ENCODE assay signal across 8 cellular contexts in the genomic region with DNA sequence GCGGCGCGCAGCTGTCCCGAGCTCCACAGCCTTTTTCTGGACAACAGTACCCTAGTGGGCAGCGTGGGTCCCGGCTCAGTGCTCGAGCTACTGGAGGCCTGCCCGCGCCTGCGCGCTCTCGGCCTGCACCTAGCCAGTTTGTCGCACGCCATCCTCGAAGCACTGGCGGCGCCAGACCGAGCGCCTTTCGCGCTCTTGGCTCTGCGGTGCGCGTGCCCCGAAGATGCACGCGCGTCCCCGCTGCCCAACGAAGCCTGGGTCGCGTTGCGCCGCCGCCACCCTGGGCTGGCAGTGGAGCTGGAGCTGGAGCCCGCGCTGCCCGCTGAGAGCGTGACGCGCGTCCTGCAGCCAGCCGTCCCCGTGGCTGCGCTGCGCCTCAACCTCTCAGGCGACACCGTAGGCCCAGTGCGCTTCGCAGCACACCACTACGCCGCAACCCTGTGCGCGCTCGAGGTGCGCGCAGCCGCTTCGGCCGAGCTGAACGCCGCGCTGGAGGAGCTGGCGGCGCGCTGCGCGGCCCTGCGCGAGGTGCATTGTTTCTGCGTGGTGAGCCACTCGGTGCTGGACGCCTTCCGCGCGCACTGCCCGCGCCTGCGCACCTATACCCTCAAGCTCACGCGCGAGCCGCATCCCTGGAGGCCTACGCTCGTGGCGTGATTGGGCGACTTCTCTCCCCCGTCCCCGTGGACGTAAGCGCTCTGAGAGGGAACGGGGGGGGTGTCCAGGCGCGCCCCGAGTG. TPM values are rescaled to one million over a fixed set of nuclear protein-coding genes. Genes with fewer than 3 reads are reported as not detected.
DNase-seq lines count a peak whose midpoint lies in the region; ATAC-seq and TF ChIP-seq lines count a peak whose summit lies in the region.

No MANE protein-coding gene starts in this region.

- H3K36me3 ChIP-seq in BLaER1 (no peaks in the 10 kb centered on the region), heart right ventricle (no peaks in the 10 kb centered on the region), psoas muscle (ENCODE audit: insufficient read depth in 1 of 2, low read depth in 1 of 2) (peaks cover 0 to 15% of the 10 kb centered on the region in 2 donors), PC-9 (ENCODE audit: low read depth) (no peaks in the 10 kb centered on the region)

- peaks cover 30% of the 10 kb centered on the region for H3K36me3 Mint-ChIP-seq in activated T-helper 2 cell treated with anti-CD3 and anti-CD28 coated beads, Interferon-gamma antibody, Interleukin-2, Interleukin-4, amounts not matched to agents 10 μg/mL and 5 μg/mL and 100 μg/mL, durations not matched to agents 14 hours and 24 hours and 36 hours (ENCODE audit: low read depth)

- H3K79me2 ChIP-seq in PC-9 (ENCODE audit: low read depth): peaks cover 9% of the 10 kb centered on the region

- H3K4me1 ChIP-seq in BLaER1: peaks cover 55% of the 10 kb centered on the region
- peaks cover 35 to 67% (median 58%) of the 10 kb centered on the region in 9 donors for H3K4me1 ChIP-seq in heart right ventricle
- peaks cover 38% of the 10 kb centered on the region for H3K4me1 ChIP-seq in psoas muscle
- peaks cover 5% of the 10 kb centered on the region for H3K4me1 ChIP-seq in PC-9 (replicated peaks; ENCODE audit: insufficient read depth)

- peak; percentile 76 for DNase-seq in NCI-H1092 (lab: John Stamatoyannopoulos, UW)
- DNase-seq in activated T-helper 2 cell treated with anti-CD3 and anti-CD28 coated beads, Interferon-gamma antibody, Interleukin-2, Interleukin-4, amounts not matched to agents 10 μg/mL and 5 μg/mL and 100 μg/mL, durations not matched to agents 14 hours and 24 hours and 36 hours (ENCODE audit: low spot score): peak; percentile 61
- DNase-seq in heart right ventricle: peak in 1 of 2 donors; percentile 72
- peak; percentile 58 to 85 for DNase-seq in psoas muscle
- no peak for DNase-seq in NAMALWA (ENCODE audit: low spot score)
- no peak for DNase-seq in PC-9

- H3K27ac Mint-ChIP-seq in activated T-helper 2 cell treated with anti-CD3 and anti-CD28 coated beads, Interferon-gamma antibody, Interleukin-2, Interleukin-4, amounts not matched to agents 10 μg/mL and 5 μg/mL and 100 μg/mL, durations not matched to agents 14 hours and 24 hours and 36 hours: no peak overlapping the region

- POLR2A ChIA-PET in PC-9 (lab: Charles Lee; ENCODE audit: unreplicated experiment): no interaction called here

- peaks cover 24% of the 10 kb centered on the region for H3K27me3 Mint-ChIP-seq in activated T-helper 2 cell treated with anti-CD3 and anti-CD28 coated beads, Interferon-gamma antibody, Interleukin-2, Interleukin-4, amounts not matched to agents 10 μg/mL and 5 μg/mL and 100 μg/mL, durations not matched to agents 14 hours and 24 hours and 36 hours (ENCODE audit: low read depth)

- H3K9me2 ChIP-seq in PC-9 (ENCODE audit: insufficient read depth): no peaks in the 10 kb centered on the region

- ATAC-seq in heart right ventricle (peak; percentile 14 to 51 (median 25)), psoas muscle (peak; percentile 15 to 44 (median 32)), HG02610 (IDR thresholded peaks at IDR 0.05; ENCODE audit: unreplicated experiment) (no peak)

- H3K4me2 ChIP-seq in BLaER1 (peak overlapping the region; percentile 81), PC-9 (no peak overlapping the region)

- H3K4me1 Mint-ChIP-seq in activated T-helper 2 cell treated with anti-CD3 and anti-CD28 coated beads, Interferon-gamma antibody, Interleukin-2, Interleukin-4, amounts not matched to agents 10 μg/mL and 5 μg/mL and 100 μg/mL, durations not matched to agents 14 hours and 24 hours and 36 hours (ENCODE audit: low read depth): peaks cover 31% of the 10 kb centered on the region

- H3K9me3 ChIP-seq in BLaER1: no peaks in the 10 kb centered on the region
- no peaks in the 10 kb centered on the region for H3K9me3 ChIP-seq in heart right ventricle
- no peaks in the 10 kb centered on the region for H3K9me3 ChIP-seq in psoas muscle
- H3K9me3 ChIP-seq in PC-9 (ENCODE audit: insufficient read depth, low read depth): no peaks in the 10 kb centered on the region

- WGBS in heart right ventricle, 2 donors: 1 to 14% methylated on average over 83 to 95 of the region's 95 CpGs
- WGBS in psoas muscle, 3 donors: 1 to 2% (median 1%) methylated on average over 85 to 95 of the region's 95 CpGs

- no peak for TF ChIP-seq CTCF in heart right ventricle (IDR thresholded peaks at IDR 0.05)
- no peak for TF ChIP-seq CTCF in psoas muscle (IDR thresholded peaks at IDR 0.05)
- no peak for TF ChIP-seq CTCF in PC-9 (conservative IDR thresholded peaks at IDR 0.05)

- intact Hi-C loops in activated T-helper 2 cell treated with anti-CD3 and anti-CD28 coated beads, Interferon-gamma antibody, Interleukin-2, Interleukin-4, amounts not matched to agents 10 μg/mL and 5 μg/mL and 100 μg/mL, durations not matched to agents 14 hours and 24 hours and 36 hours (cut with micrococcal nuclease): no loop called here
- intact Hi-C loops in heart right ventricle (cut with DNase I) (no loop called here), psoas muscle (cut with DNase I) (no loop called here), PC-9 (cut with micrococcal nuclease; ENCODE audit: unreplicated experiment) (no loop called here)

- CTCF ChIA-PET in PC-9 (lab: Charles Lee): no interaction called here

- H2AFZ ChIP-seq in PC-9: no peak overlapping the region

- H3K4me3 Mint-ChIP-seq in activated T-helper 2 cell treated with anti-CD3 and anti-CD28 coated beads, Interferon-gamma antibody, Interleukin-2, Interleukin-4, amounts not matched to agents 10 μg/mL and 5 μg/mL and 100 μg/mL, durations not matched to agents 14 hours and 24 hours and 36 hours (ENCODE audit: low read depth): peak overlapping the region; percentile 42

- H4K20me1 ChIP-seq in BLaER1 (peaks cover 58% of the 10 kb centered on the region), PC-9 (ENCODE audit: insufficient read depth) (no peaks in the 10 kb centered on the region)

- H3K9ac ChIP-seq in BLaER1: 0 out of 2 replicates have a peak overlapping the region, but pooled peaks have one; percentile 10

- H3K4me3 ChIP-seq in BLaER1 (peak overlapping the region; percentile 63), heart right ventricle (peak overlapping the region; percentile 25 to 55 (median 48)), psoas muscle (peak overlapping the region; percentile 76), PC-9 (no peak overlapping the region)

- no peaks in the 10 kb centered on the region for H3K9me3 Mint-ChIP-seq in activated T-helper 2 cell treated with anti-CD3 and anti-CD28 coated beads, Interferon-gamma antibody, Interleukin-2, Interleukin-4, amounts not matched to agents 10 μg/mL and 5 μg/mL and 100 μg/mL, durations not matched to agents 14 hours and 24 hours and 36 hours

- peaks cover 10% of the 10 kb centered on the region; the same call in 1 of the 2 replicates for H3F3A ChIP-seq in PC-9 (ENCODE audit: insufficient read depth, low read depth)

- H3K27ac ChIP-seq in BLaER1 (no peak overlapping the region), heart right ventricle (peak overlapping the region; percentile 14 to 87 (median 80)), psoas muscle (peak overlapping the region; percentile 93), PC-9 (no peak overlapping the region)

- BruUV-seq in PC-9 (replicated peaks; lab: Mats Ljungman, UMichigan): no TSS peak

- H3K27me3 ChIP-seq in BLaER1 (peaks cover 74% of the 10 kb centered on the region), heart right ventricle (peaks cover 0 to 72% (median 24%) of the 10 kb centered on the region in 7 donors), psoas muscle (ENCODE audit: insufficient read depth in 3 of 3, low read length in 2 of 3) (no peaks in the 10 kb centered on the region), PC-9 (ENCODE audit: insufficient read depth, low read depth) (no peaks in the 10 kb centered on the region)

RNA-seq across cellular contexts. Expression of a gene that starts 1.2 kb away (rescaled TPM):
- 33.4 and 33.9 TPM in 2 replicates for total RNA-seq in activated T-helper 2 cell treated with anti-CD3 and anti-CD28 coated beads, Interferon-gamma antibody, Interleukin-2, Interleukin-4, amounts not matched to agents 10 μg/mL and 5 μg/mL and 100 μg/mL, durations not matched to agents 14 hours and 24 hours and 36 hours
- total RNA-seq in heart right ventricle: 10 to 100 TPM; 32.9 to 71.3 (median 38.6) TPM
- 100 to 1,000 TPM in 1 of 2 donors, 1 to 10 TPM in 1; 9.1 to 199 TPM for polyA plus RNA-seq in heart right ventricle
- total RNA-seq in psoas muscle: 10 to 100 TPM; 44.3 to 97.3 (median 57.6) TPM
- polyA plus RNA-seq in psoas muscle: 10 to 100 TPM; 15.1 to 47.8 (median 47.4) TPM
- 96.9 and 100 TPM in 2 replicates for total RNA-seq in PC-9 (2021)

RNA-seq across cellular contexts. Expression of a gene that starts 3.6 kb away (rescaled TPM):
- total RNA-seq in activated T-helper 2 cell treated with anti-CD3 and anti-CD28 coated beads, Interferon-gamma antibody, Interleukin-2, Interleukin-4, amounts not matched to agents 10 μg/mL and 5 μg/mL and 100 μg/mL, durations not matched to agents 14 hours and 24 hours and 36 hours: 26.4 and 26.7 TPM in 2 replicates
- 10 to 100 TPM in 1 of 10 donors, 1 to 10 TPM in 9; 3.9 to 10.5 (median 5.0) TPM for total RNA-seq in heart right ventricle
- 10 to 100 TPM in 1 of 2 donors, 1 to 10 TPM in 1; 8.6 to 17.3 TPM for polyA plus RNA-seq in heart right ventricle
- 1 to 10 TPM; 4.5 to 8.6 (median 5.9) TPM for total RNA-seq in psoas muscle
- 1 to 10 TPM; 5.1 to 8.0 (median 5.9) TPM for polyA plus RNA-seq in psoas muscle
- 53.2 and 54.4 TPM in 2 replicates for total RNA-seq in PC-9 (2021)

RNA-seq across cellular contexts. Expression of a gene that starts 3.6 kb away (rescaled TPM):
- total RNA-seq in activated T-helper 2 cell treated with anti-CD3 and anti-CD28 coated beads, Interferon-gamma antibody, Interleukin-2, Interleukin-4, amounts not matched to agents 10 μg/mL and 5 μg/mL and 100 μg/mL, durations not matched to agents 14 hours and 24 hours and 36 hours: 35.0 and 38.3 TPM in 2 replicates
- total RNA-seq in heart right ventricle: 10 to 100 TPM in 1 of 10 donors, 1 to 10 TPM in 9; 4.8 to 12.4 (median 5.7) TPM
- 10 to 100 TPM in 1 of 2 donors, 1 to 10 TPM in 1; 9.7 to 17.9 TPM for polyA plus RNA-seq in heart right ventricle
- total RNA-seq in psoas muscle: 1 to 10 TPM; 3.9 to 6.7 (median 5.9) TPM
- 10 to 100 TPM in 2 of 3 donors, 1 to 10 TPM in 1; 7.4 to 14.2 (median 10.7) TPM for polyA plus RNA-seq in psoas muscle
- total RNA-seq in PC-9 (2021): 38.0 and 50.3 TPM in 2 replicates

RNA-seq across cellular contexts. Expression of a gene that starts 7.0 kb away (rescaled TPM):
- 27.3 and 30.1 TPM in 2 replicates for total RNA-seq in activated T-helper 2 cell treated with anti-CD3 and anti-CD28 coated beads, Interferon-gamma antibody, Interleukin-2, Interleukin-4, amounts not matched to agents 10 μg/mL and 5 μg/mL and 100 μg/mL, durations not matched to agents 14 hours and 24 hours and 36 hours
- 10 to 100 TPM; 71.8 to 92.2 (median 79.9) TPM for total RNA-seq in heart right ventricle
- polyA plus RNA-seq in heart right ventricle: 100 to 1,000 TPM; 115 to 132 TPM
- total RNA-seq in psoas muscle: 100 to 1,000 TPM in 2 of 4 donors, 10 to 100 TPM in 2; 53.6 to 114 (median 88.0) TPM
- 100 to 1,000 TPM in 1 of 3 donors, 10 to 100 TPM in 2; 90.6 to 133 (median 93.9) TPM for polyA plus RNA-seq in psoas muscle
- total RNA-seq in PC-9 (2021): 68.0 and 76.8 TPM in 2 replicates

RNA-seq across cellular contexts. Expression of a gene that starts 12.5 kb away (rescaled TPM):
- 5.0 and 5.1 TPM in 2 replicates for total RNA-seq in activated T-helper 2 cell treated with anti-CD3 and anti-CD28 coated beads, Interferon-gamma antibody, Interleukin-2, Interleukin-4, amounts not matched to agents 10 μg/mL and 5 μg/mL and 100 μg/mL, durations not matched to agents 14 hours and 24 hours and 36 hours
- 10 to 100 TPM in 4 of 10 donors, 1 to 10 TPM in 6; 7.4 to 17.6 (median 9.6) TPM for total RNA-seq in heart right ventricle
- 10 to 100 TPM in 1 of 2 donors, 1 to 10 TPM in 1; 5.4 to 19.1 TPM for polyA plus RNA-seq in heart right ventricle
- 1 to 10 TPM in 3 of 4 donors, under 1 TPM in 1; 0.69 to 4.1 (median 2.3) TPM for total RNA-seq in psoas muscle
- 1 to 10 TPM in 1 of 3 donors, under 1 TPM in 2; 0.75 to 1.8 (median 0.86) TPM for polyA plus RNA-seq in psoas muscle
- total RNA-seq in PC-9 (2021): 4.0 and 4.2 TPM in 2 replicates

Comparison
In these comparisons a context has a peak if more than half of its experiments do, and no peak if none do; other contexts are left out.
1. H3K27ac ChIP-seq: peak in heart right ventricle (10 of 10) and psoas muscle (single experiment); none in BLaER1 (single experiment) and PC-9 (single experiment).
2. DNase-seq: peak in NCI-H1092 (single experiment), activated T-helper 2 cell treated with anti-CD3 and anti-CD28 coated beads, Interferon-gamma antibody, Interleukin-2, Interleukin-4, amounts not matched to agents 10 μg/mL and 5 μg/mL and 100 μg/mL, durations not matched to agents 14 hours and 24 hours and 36 hours (single experiment) and psoas muscle (2 of 2); none in NAMALWA (single experiment) and PC-9 (0 of 2).